In the genomic region with DNA sequence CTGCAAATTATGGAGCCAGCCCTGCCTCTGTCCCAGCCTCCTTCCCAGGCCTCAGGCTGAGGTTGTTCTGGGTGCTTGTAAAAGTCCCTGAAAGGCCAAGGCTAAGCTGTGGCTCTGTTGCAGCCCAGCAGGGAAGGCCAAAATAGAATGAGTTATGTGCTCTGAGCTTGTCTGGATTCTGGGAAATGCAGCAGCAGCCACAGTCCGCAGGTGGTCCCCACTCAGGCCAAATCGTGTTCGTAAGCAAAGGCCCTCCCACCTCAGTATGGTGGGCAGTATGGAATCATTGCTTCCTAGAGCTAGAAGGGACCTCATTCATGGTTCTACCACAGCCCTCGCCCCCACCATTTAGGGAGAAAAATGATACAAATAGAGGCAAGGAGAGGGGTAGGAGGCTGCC, we compare ENCODE assay signal across 15 cellular contexts. TPM values are rescaled to one million over a fixed set of nuclear protein-coding genes. Genes with fewer than 3 reads are reported as not detected.
DNase-seq lines count a peak whose midpoint lies in the region; ATAC-seq and TF ChIP-seq lines count a peak whose summit lies in the region.
"Had no signal": no experiment of that assay in that cellular context is flagged by ENCODE, and none has a peak within 500 bp of the region (broad histone marks: within the 10 kb centered on the region; RNA-seq: fewer than 3 reads in every experiment).

No MANE protein-coding gene starts in this region.

- TF ChIP-seq CTCF in mammary epithelial cell (conservative IDR thresholded peaks at IDR 0.05 in 1 of 2, IDR thresholded peaks at IDR 0.05 in 1 of 2; ENCODE audit: extremely low read depth in 1 of 2, insufficient read depth in 1 of 2, low read depth in 1 of 2, low read length in 2 of 2) (no peak), thoracic aorta (IDR thresholded peaks at IDR 0.05) (no peak)

- dilution Hi-C loops in mammary epithelial cell (cut with HindIII; ENCODE audit: low sequenced_read_pairs), result no loop called here

- ATAC-seq in thoracic aorta (ENCODE audit: insufficient number of reproducible peaks, low FRiP score, low read depth), result no peak
- ATAC-seq in esophagus mucosa, result no peak
- no peak for ATAC-seq in HG02798 (IDR thresholded peaks at IDR 0.05; ENCODE audit: poor library complexity, unreplicated experiment)
- ATAC-seq in GM18867 (IDR thresholded peaks at IDR 0.05; ENCODE audit: unreplicated experiment), result no peak
- no peak for ATAC-seq in sciatic nerve
- ATAC-seq: naive thymus-derived CD4-positive, alpha-beta T cell; stimulated activated naive CD8-positive, alpha-beta T cell treated with anti-CD3 and anti-CD28 coated beads, Interleukin-15, Interleukin-2, amounts not matched to agents 100 U/mL and 50 U/mL, for 24 hours had no signal

- no peaks in the 10 kb centered on the region for H4K20me1 ChIP-seq in mammary epithelial cell (ENCODE audit: insufficient read depth, low read length)

- peaks cover 12% of the 10 kb centered on the region for H3K4me1 ChIP-seq in HUES48 (ENCODE audit: control insufficient read depth, insufficient read depth, low read length)
- H3K4me1 ChIP-seq in mammary epithelial cell (ENCODE audit: insufficient read depth, low read length), result peaks cover 19% of the 10 kb centered on the region
- H3K4me1 ChIP-seq in muscle layer of duodenum (ENCODE audit: control insufficient read depth in 1 of 2, insufficient read depth in 2 of 2, low read length in 2 of 2), result peaks cover 4 to 5% of the 10 kb centered on the region in 2 donors
- peaks cover 0 to 11% of the 10 kb centered on the region in 2 donors for H3K4me1 ChIP-seq in thoracic aorta (ENCODE audit: control insufficient read depth in 1 of 2, low read depth in 2 of 2)

- WGBS in mammary epithelial cell (ENCODE audit: low coverage, missing lambda C conversion rate), result 23% methylated on average over 4 of the region's 4 CpGs

- BruUV-seq in mammary epithelial cell (replicated peaks; lab: Mats Ljungman, UMichigan), result no TSS peak

- peak overlapping the region; percentile 53 for H2AFZ ChIP-seq in mammary epithelial cell (ENCODE audit: low read depth, low read length)

- H3K4me2 ChIP-seq in mammary epithelial cell (ENCODE audit: insufficient read depth, low read depth, low read length), result no peak overlapping the region

- H3K4me3 ChIP-seq in HUES48 (ENCODE audit: low read depth, low read length) (no peak overlapping the region), mammary epithelial cell (replicated peaks in 1 of 3; ENCODE audit: insufficient read depth in 1 of 3, low read depth in 2 of 3, low read length in 3 of 3) (no peak overlapping the region), muscle layer of duodenum (ENCODE audit: low read depth in 1 of 2, low read length in 2 of 2) (no peak overlapping the region), thoracic aorta (peak overlapping the region; percentile 11)
- H3K4me3 ChIP-seq: lower lobe of right lung, MG63 had no signal

- CTCF ChIA-PET in mammary epithelial cell (lab: Charles Lee; ENCODE audit: low non-redundant PET), result no interaction called here

- in situ Hi-C loops in mammary epithelial cell (cut with MboI; ENCODE audit: low sequenced_read_pairs in 2 of 2), result loop anchor here in 1 of 2 donors (10.0 kb wide), 1 partner anchor 61 kb away; a partner anchor contains a TSS

- no peak overlapping the region for H3K9ac ChIP-seq in HUES48 (ENCODE audit: low read depth, low read length)
- H3K9ac ChIP-seq in mammary epithelial cell (ENCODE audit: insufficient read depth, low read length), result no peak overlapping the region

- H3K27me3 ChIP-seq in HUES48 (ENCODE audit: control insufficient read depth, insufficient read depth, low read length), result no peaks in the 10 kb centered on the region
- H3K27me3 ChIP-seq in mammary epithelial cell (ENCODE audit: insufficient read depth, low read length), result no peaks in the 10 kb centered on the region
- H3K27me3 ChIP-seq in muscle layer of duodenum (ENCODE audit: low read depth, low read length), result no peaks in the 10 kb centered on the region
- H3K27me3 ChIP-seq in thoracic aorta (replicated peaks; ENCODE audit: insufficient read depth), result no peaks in the 10 kb centered on the region
- H3K27me3 ChIP-seq: MG63 had no signal

- H3K79me2 ChIP-seq in mammary epithelial cell (ENCODE audit: insufficient read depth, low read length), result no peaks in the 10 kb centered on the region

- H3K27ac ChIP-seq in HUES48 (ENCODE audit: low read depth, low read length) (peak overlapping the region; percentile 1), mammary epithelial cell (ENCODE audit: insufficient read depth, low read depth, low read length) (peak overlapping the region; percentile 6), muscle layer of duodenum (ENCODE audit: low read length) (peak overlapping the region; percentile 39), thoracic aorta (peak overlapping the region; percentile 69 to 78)
- H3K27ac ChIP-seq: lower lobe of right lung had no signal

- no peak for DNase-seq in mammary epithelial cell
- DNase-seq in thoracic aorta (ENCODE audit: low spot score), result no peak
- no peak for DNase-seq in sciatic nerve (ENCODE audit: low spot score)
- DNase-seq: lower lobe of right lung; MG63; naive thymus-derived CD4-positive, alpha-beta T cell; NCI-H1694; NCI-H446 treated with DMSO at 0.1 percent for 48 hours; SIG-M5; stimulated activated naive CD8-positive, alpha-beta T cell treated with anti-CD3 and anti-CD28 coated beads, Interleukin-15, Interleukin-2, amounts not matched to agents 100 U/mL and 50 U/mL, for 24 hours had no signal

- H3K36me3 ChIP-seq in HUES48 (ENCODE audit: control insufficient read depth, insufficient read depth, low read length) (no peaks in the 10 kb centered on the region), mammary epithelial cell (ENCODE audit: insufficient read depth, low read length) (no peaks in the 10 kb centered on the region), muscle layer of duodenum (ENCODE audit: control insufficient read depth in 1 of 2, insufficient read depth in 2 of 2, low read length in 2 of 2) (no peaks in the 10 kb centered on the region), thoracic aorta (no peaks in the 10 kb centered on the region)
- H3K36me3 ChIP-seq: lower lobe of right lung, MG63 had no signal

- H3K9me3 ChIP-seq in HUES48 (ENCODE audit: control insufficient read depth, insufficient read depth, low read length), result no peaks in the 10 kb centered on the region
- no peaks in the 10 kb centered on the region for H3K9me3 ChIP-seq in mammary epithelial cell (replicated peaks; ENCODE audit: insufficient read depth, low read length)
- H3K9me3 ChIP-seq in muscle layer of duodenum (ENCODE audit: control insufficient read depth in 1 of 2, low read length in 2 of 2), result no peaks in the 10 kb centered on the region
- H3K9me3 ChIP-seq in thoracic aorta, result no peaks in the 10 kb centered on the region
- H3K9me3 ChIP-seq: lower lobe of right lung, MG63 had no signal

- intact Hi-C loops in mammary epithelial cell (cut with micrococcal nuclease), result no loop called here
- intact Hi-C loops in sciatic nerve (cut with DNase I), result no loop called here

RNA-seq across cellular contexts. Expression of a gene that starts 4.7 kb away (rescaled TPM):
- total RNA-seq in mammary epithelial cell, result 10 to 100 TPM; 13.5 to 32.8 TPM
- polyA plus RNA-seq in mammary epithelial cell, result 15.6 TPM
- not detected for polyA minus RNA-seq in mammary epithelial cell
- 100 to 1,000 TPM; 108 to 134 TPM for total RNA-seq in thoracic aorta
- 6.1 TPM for total RNA-seq in esophagus mucosa
- total RNA-seq in sciatic nerve, result 25.4 TPM

RNA-seq across cellular contexts. Expression of a gene that starts 16.3 kb away (rescaled TPM):
- total RNA-seq in mammary epithelial cell (10 to 100 TPM in 1 of 2 donors, 1 to 10 TPM in 1; 9.3 to 41.2 TPM), thoracic aorta (100 to 1,000 TPM in 1 of 2 donors, 10 to 100 TPM in 1; 87.3 to 103 TPM), esophagus mucosa (2.9 TPM), sciatic nerve (26.7 TPM)
- polyA plus RNA-seq in mammary epithelial cell, result 22.2 TPM
- 28.1 TPM for polyA minus RNA-seq in mammary epithelial cell

RNA-seq across cellular contexts. Expression of a gene that starts 38.8 kb away (rescaled TPM):
- 10 to 100 TPM; 33.3 to 98.1 TPM for total RNA-seq in mammary epithelial cell
- 35.8 TPM for polyA plus RNA-seq in mammary epithelial cell
- polyA minus RNA-seq in mammary epithelial cell, result 20.3 TPM
- 100 to 1,000 TPM; 334 to 386 TPM for total RNA-seq in thoracic aorta
- total RNA-seq in esophagus mucosa, result 25.7 TPM
- 102 TPM for total RNA-seq in sciatic nerve

Comparison
In these comparisons a context has a peak if more than half of its experiments do, and no peak if none do; other contexts are left out.
1. H3K27ac ChIP-seq: peak in every context shown above with its lines; median percentile 74 in thoracic aorta; 39 in muscle layer of duodenum; 6 in mammary epithelial cell; 1 in HUES48.